In genomic region chr5:61275841-61276240, GRCh38 we compare ENCODE assay signal across 8 cellular contexts. TPM values are rescaled to one million over a fixed set of nuclear protein-coding genes. Genes with fewer than 3 reads are reported as not detected.
A peak's percentile ranks its signal among the peaks of the same experiment; 100 is the strongest.
DNase-seq lines count a peak whose midpoint lies in the region; ATAC-seq and TF ChIP-seq lines count a peak whose summit lies in the region.

No MANE protein-coding gene starts in this region.

- H3K27ac Mint-ChIP-seq in T-helper 17 cell, result no peak overlapping the region
- peak overlapping the region in 3 of 8 donors; percentile 42 to 83 (median 58) for H3K27ac Mint-ChIP-seq in CD8-positive, alpha-beta memory T cell
- no peak overlapping the region for H3K27ac Mint-ChIP-seq in CD8-positive, alpha-beta T cell

- no peak for TF ChIP-seq RAD21 in HCT116 (IDR thresholded peaks at IDR 0.05; ENCODE audit: low read depth)

- no peak overlapping the region for H3K9ac ChIP-seq in HCT116 (ENCODE audit: low read length)

- intact Hi-C loops in HCT116 (cut with micrococcal nuclease), result no loop called here
- intact Hi-C loops in CD8-positive, alpha-beta T cell (cut with DNase I, micrococcal nuclease), result no loop called here

- no peaks in the 10 kb centered on the region for H3K36me3 ChIP-seq in HCT116 (ENCODE audit: control insufficient read depth in 1 of 2, insufficient read depth in 2 of 2, low read length in 2 of 2)
- no peaks in the 10 kb centered on the region for H3K36me3 ChIP-seq in CD8-positive, alpha-beta memory T cell (ENCODE audit: insufficient read depth, low read length)
- H3K36me3 ChIP-seq in effector memory CD4-positive, alpha-beta T cell (ENCODE audit: control insufficient read depth, insufficient read depth, low read length), result no peaks in the 10 kb centered on the region
- no peaks in the 10 kb centered on the region for H3K36me3 ChIP-seq in CD8-positive, alpha-beta T cell (ENCODE audit: insufficient read depth, low read length)

- H3K9me3 Mint-ChIP-seq in CD8-positive, alpha-beta memory T cell, result peaks cover 0 to 1% (median 0%) of the 10 kb centered on the region in 5 donors
- no peaks in the 10 kb centered on the region for H3K9me3 Mint-ChIP-seq in CD8-positive, alpha-beta T cell

- no peaks in the 10 kb centered on the region for H4K20me1 ChIP-seq in HCT116 (ENCODE audit: insufficient read depth)

- peak overlapping the region; percentile 10; the same call in 1 of the 2 replicates for H3K4me2 ChIP-seq in HCT116 (ENCODE audit: low read length)

- H3K9me2 ChIP-seq in HCT116 (ENCODE audit: insufficient read depth), result no peaks in the 10 kb centered on the region

- TF ChIP-seq CTCF in HCT116 (IDR thresholded peaks at IDR 0.05 in 2 of 3, conservative IDR thresholded peaks at IDR 0.05 in 1 of 3; ENCODE audit: borderline replicate concordance in 1 of 3, insufficient read depth in 1 of 3, low read depth in 2 of 3, low read length in 2 of 3), result no peak
- TF ChIP-seq CTCF in CD8-positive, alpha-beta T cell (IDR thresholded peaks at IDR 0.05), result no peak

- H3K79me2 ChIP-seq in HCT116 (ENCODE audit: insufficient read depth, low read length), result no peaks in the 10 kb centered on the region

- H3K36me3 Mint-ChIP-seq in T-helper 17 cell (ENCODE audit: low read depth), result no peaks in the 10 kb centered on the region
- H3K36me3 Mint-ChIP-seq in CD8-positive, alpha-beta memory T cell, result no peaks in the 10 kb centered on the region
- no peaks in the 10 kb centered on the region for H3K36me3 Mint-ChIP-seq in CD8-positive, alpha-beta T cell

- H3K9me3 ChIP-seq in HCT116 (ENCODE audit: control insufficient read depth in 1 of 2, insufficient read depth in 1 of 2, low read depth in 1 of 2, low read length in 2 of 2), result no peaks in the 10 kb centered on the region
- H3K9me3 ChIP-seq in T-helper 17 cell (ENCODE audit: control insufficient read depth, low read length, poor library complexity, severe bottlenecking), result no peaks in the 10 kb centered on the region
- H3K9me3 ChIP-seq in CD8-positive, alpha-beta memory T cell (ENCODE audit: low read length), result no peaks in the 10 kb centered on the region
- no peaks in the 10 kb centered on the region for H3K9me3 ChIP-seq in effector memory CD4-positive, alpha-beta T cell (ENCODE audit: control insufficient read depth, low read length)
- no peaks in the 10 kb centered on the region for H3K9me3 ChIP-seq in CD8-positive, alpha-beta T cell (ENCODE audit: low read length)

- peaks cover 3 to 25% of the 10 kb centered on the region in 2 experiments; a peak in 2 of 4 replicates for H3K4me1 ChIP-seq in HCT116 (ENCODE audit: control insufficient read depth in 1 of 2, insufficient read depth in 2 of 2, low read length in 2 of 2)
- H3K4me1 ChIP-seq in CD8-positive, alpha-beta memory T cell (ENCODE audit: insufficient read depth, low read length), result peaks cover 10% of the 10 kb centered on the region
- peaks cover 5% of the 10 kb centered on the region for H3K4me1 ChIP-seq in effector memory CD4-positive, alpha-beta T cell (ENCODE audit: control insufficient read depth, insufficient read depth, low read length, poor library complexity, severe bottlenecking)
- H3K4me1 ChIP-seq in CD8-positive, alpha-beta T cell (ENCODE audit: insufficient read depth, low read length), result peaks cover 4% of the 10 kb centered on the region

- BruUV-seq in HCT116 (replicated peaks; lab: Mats Ljungman, UMichigan), result no TSS peak

- no peak overlapping the region for H3K4me3 ChIP-seq in HCT116 (replicated peaks in 1 of 2; ENCODE audit: low read depth in 1 of 2, low read length in 2 of 2)
- no peak overlapping the region for H3K4me3 ChIP-seq in CD8-positive, alpha-beta memory T cell (ENCODE audit: low read length)
- no peak overlapping the region for H3K4me3 ChIP-seq in effector memory CD4-positive, alpha-beta T cell (ENCODE audit: insufficient read depth, low read depth, low read length, poor library complexity, severe bottlenecking)
- H3K4me3 ChIP-seq in CD8-positive, alpha-beta T cell (ENCODE audit: low read depth, low read length), result no peak overlapping the region

- POLR2A ChIA-PET in HCT116 (lab: Charles Lee), result no interaction called here
- POLR2A ChIA-PET in CD8-positive, alpha-beta memory T cell (lab: Charles Lee), result no interaction called here
- POLR2A ChIA-PET in CD8-positive, alpha-beta T cell (lab: Charles Lee), result no interaction called here

- RAD21 ChIA-PET in HCT116 (lab: Charles Lee; ENCODE audit: low non-redundant PET in 1 of 2, low total read pairs in 2 of 2, uncharacterized antibody in 2 of 2, unreplicated experiment in 2 of 2), result no interaction called here

- ATAC-seq in HCT116 (no peak), T-helper 17 cell (peak; percentile 47)
- no peak for ATAC-seq in CD8-positive, alpha-beta T cell

- peaks cover 15% of the 10 kb centered on the region for H3K4me1 Mint-ChIP-seq in T-helper 17 cell
- peaks cover 10 to 24% (median 12%) of the 10 kb centered on the region in 3 donors for H3K4me1 Mint-ChIP-seq in CD8-positive, alpha-beta memory T cell
- H3K4me1 Mint-ChIP-seq in CD8-positive, alpha-beta T cell (ENCODE audit: low read depth), result peaks cover 17% of the 10 kb centered on the region

- H3K27me3 ChIP-seq in HCT116 (ENCODE audit: insufficient read depth, low read length), result no peaks in the 10 kb centered on the region
- no peaks in the 10 kb centered on the region for H3K27me3 ChIP-seq in CD8-positive, alpha-beta memory T cell (ENCODE audit: insufficient read depth, low read length, poor library complexity, severe bottlenecking)
- no peaks in the 10 kb centered on the region for H3K27me3 ChIP-seq in effector memory CD4-positive, alpha-beta T cell (replicated peaks; ENCODE audit: control insufficient read depth, insufficient read depth, low read length, poor library complexity, severe bottlenecking)
- H3K27me3 ChIP-seq in CD8-positive, alpha-beta T cell (ENCODE audit: insufficient read depth, low read length), result no peaks in the 10 kb centered on the region

- H2AFZ ChIP-seq in HCT116 (ENCODE audit: low read depth, low read length, poor library complexity, severe bottlenecking), result peak overlapping the region; percentile 44

- DNase-seq in HCT116 (ENCODE audit: low read depth, low spot score), result no peak
- no peak for DNase-seq in T-helper 17 cell
- peak; percentile 55 for DNase-seq in glomerular visceral epithelial cell (ENCODE audit: extremely low spot score)
- peak in 2 of 3 donors; percentile 24 to 25 for DNase-seq in stimulated activated CD4-positive, alpha-beta T cell treated with anti-CD3 and anti-CD28 coated beads, Interleukin-12 subunit alpha, Interleukin-12 subunit beta, amount 100 ng/mL, for 48 hours (ENCODE audit: low read depth in 2 of 3, low spot score in 1 of 3)
- DNase-seq in CD8-positive, alpha-beta memory T cell, result no peak
- no peak for DNase-seq in effector memory CD4-positive, alpha-beta T cell
- no peak for DNase-seq in NCI-H345 (lab: John Stamatoyannopoulos, UW)
- DNase-seq in CD8-positive, alpha-beta T cell, result no peak

- peak overlapping the region; percentile 34 for H3K4me3 Mint-ChIP-seq in T-helper 17 cell
- no peak overlapping the region for H3K4me3 Mint-ChIP-seq in CD8-positive, alpha-beta memory T cell
- no peak overlapping the region for H3K4me3 Mint-ChIP-seq in CD8-positive, alpha-beta T cell

- H3K27me3 Mint-ChIP-seq in T-helper 17 cell, result no peaks in the 10 kb centered on the region
- peaks cover 0 to 3% of the 10 kb centered on the region in 2 donors for H3K27me3 Mint-ChIP-seq in CD8-positive, alpha-beta memory T cell
- H3K27me3 Mint-ChIP-seq in CD8-positive, alpha-beta T cell (ENCODE audit: low read depth), result no peaks in the 10 kb centered on the region

- no peak for TF ChIP-seq POLR2A in HCT116 (IDR thresholded peaks at IDR 0.05; ENCODE audit: borderline replicate concordance, extremely low read depth, insufficient read depth, insufficient read length)

- CTCF ChIA-PET in HCT116 (lab: Charles Lee), result no interaction called here
- CTCF ChIA-PET in CD8-positive, alpha-beta memory T cell (lab: Charles Lee), result no interaction called here
- CTCF ChIA-PET in CD8-positive, alpha-beta T cell (lab: Charles Lee), result interaction anchor here (1.2 kb wide), 1 partner anchor 383 kb away, joined by 3 read pairs; no protein-coding TSS in a partner anchor

- H3K27ac ChIP-seq in HCT116 (ENCODE audit: low read depth, low read length), result no peak overlapping the region
- no peak overlapping the region for H3K27ac ChIP-seq in CD8-positive, alpha-beta memory T cell (ENCODE audit: low read depth, low read length)
- H3K27ac ChIP-seq in effector memory CD4-positive, alpha-beta T cell (ENCODE audit: insufficient read depth, low read length, poor library complexity, severe bottlenecking), result no peak overlapping the region
- H3K27ac ChIP-seq in CD8-positive, alpha-beta T cell (ENCODE audit: low read depth, low read length), result no peak overlapping the region

TF ChIP-seq in HCT116, 20 proteins besides CTCF, POLR2A, EP300 and RAD21 (continues in another document):
- no peak for TF ChIP-seq REST (IDR thresholded peaks at IDR 0.05; ENCODE audit: low read depth)
- no peak for TF ChIP-seq JUND (IDR thresholded peaks at IDR 0.05)
- no peak for TF ChIP-seq ZNF274 (IDR thresholded peaks at IDR 0.05; ENCODE audit: low read depth, low read length)
- no peak for TF ChIP-seq ELF1 (IDR thresholded peaks at IDR 0.05; ENCODE audit: borderline replicate concordance, low read depth)

RNA-seq across cellular contexts. Expression of gene ZSWIM6, which starts 56.2 kb away (rescaled TPM):
- 7.4 TPM for total RNA-seq in HCT116 (2021; ENCODE audit: unreplicated experiment)
- polyA plus RNA-seq in HCT116 (2012), result 3.5 and 4.0 TPM in 2 replicates
- total RNA-seq in T-helper 17 cell, result 1 to 10 TPM; 6.5 to 8.7 TPM
- total RNA-seq in CD8-positive, alpha-beta memory T cell, result 1 to 10 TPM; 5.9 to 6.0 TPM
- 0.64 TPM for polyA plus RNA-seq in CD8-positive, alpha-beta memory T cell
- total RNA-seq in CD8-positive, alpha-beta T cell, result 1 to 10 TPM; 3.9 to 4.1 TPM

Comparison
In these comparisons a context has a peak if more than half of its experiments do, and no peak if none do; other contexts are left out.
1. DNase-seq: peak in glomerular visceral epithelial cell (single experiment) and stimulated activated CD4-positive, alpha-beta T cell treated with anti-CD3 and anti-CD28 coated beads, Interleukin-12 subunit alpha, Interleukin-12 subunit beta, amount 100 ng/mL, for 48 hours (2 of 3); none in HCT116 (single experiment), T-helper 17 cell (0 of 3), CD8-positive, alpha-beta memory T cell (0 of 5), effector memory CD4-positive, alpha-beta T cell (0 of 3), NCI-H345 (single experiment) and CD8-positive, alpha-beta T cell (0 of 7).